9 cellular contexts compared by ENCODE assay signal in the genomic region with DNA sequence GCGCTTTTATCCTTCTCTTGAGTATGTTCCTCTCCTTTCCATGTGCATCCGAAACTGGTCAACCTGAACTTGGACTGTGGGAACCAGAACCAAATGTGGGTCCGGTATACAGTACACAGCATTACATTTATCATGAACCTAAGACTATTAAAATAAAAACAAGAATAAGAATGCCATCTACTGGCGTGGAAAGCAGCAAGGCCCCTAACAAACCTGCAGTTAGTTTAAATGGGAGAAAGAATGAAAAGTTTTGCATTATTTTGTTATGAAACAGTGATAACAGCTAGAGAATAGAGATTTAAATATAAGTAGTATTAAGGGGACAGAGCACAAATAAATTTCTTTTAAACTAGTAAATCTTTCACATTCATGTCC.
DNase-seq lines count a peak whose midpoint lies in the region; ATAC-seq and TF ChIP-seq lines count a peak whose summit lies in the region.
"Had no signal": no experiment of that assay in that cellular context is flagged by ENCODE, and none has a peak within 500 bp of the region (broad histone marks: within the 10 kb centered on the region; RNA-seq: fewer than 3 reads in every experiment).

No MANE protein-coding gene starts in this region.

- DNase-seq in DMS153 treated with DMSO at 0.1 percent for 48 hours (lab: John Stamatoyannopoulos, UW; ENCODE audit: unreplicated experiment) (peak; percentile 42), DMS153 (lab: John Stamatoyannopoulos, UW) (no peak), MM.1S (peak; percentile 26), foreskin keratinocyte (no peak), NOMO-1 treated with dmso at 0.1 percent for 144 hours (lab: John Stamatoyannopoulos, UW; ENCODE audit: unreplicated experiment) (no peak), NCI-H1105 treated with DMSO at 0.1 percent for 48 hours (lab: John Stamatoyannopoulos, UW) (no peak)
- no peak for DNase-seq in stimulated activated CD4-positive, alpha-beta T cell treated with anti-CD3 and anti-CD28 coated beads, Interleukin-15, amount 100 ng/mL, for 24 hours

- no peaks in the 10 kb centered on the region for H4K20me1 ChIP-seq in MM.1S (ENCODE audit: insufficient read depth, low read length)

- H3K27me3 ChIP-seq in MM.1S (replicated peaks; ENCODE audit: insufficient read depth, low read length) (no peaks in the 10 kb centered on the region), foreskin keratinocyte (no peaks in the 10 kb centered on the region)

- ATAC-seq in GM21529 (IDR thresholded peaks at IDR 0.05; ENCODE audit: unreplicated experiment) = peak; percentile 23
- ATAC-seq in foreskin keratinocyte = no peak

- peak overlapping the region; percentile 55 for H2AFZ ChIP-seq in MM.1S (ENCODE audit: low read length)
- H2AFZ ChIP-seq: parathyroid adenoma had no signal

- H3K4me1 ChIP-seq in MM.1S (ENCODE audit: low read length) = peaks cover 13% of the 10 kb centered on the region
- H3K4me1 ChIP-seq in foreskin keratinocyte = no peaks in the 10 kb centered on the region
- H3K4me1 ChIP-seq: parathyroid adenoma had no signal

- H3K79me2 ChIP-seq in MM.1S (ENCODE audit: low read length) = no peaks in the 10 kb centered on the region
- H3K79me2 ChIP-seq: parathyroid adenoma had no signal

- H3K9ac ChIP-seq in MM.1S (ENCODE audit: low read length) = peak overlapping the region; percentile 31; the same call in 1 of the 2 replicates
- H3K9ac ChIP-seq: parathyroid adenoma had no signal

- peak overlapping the region; percentile 12; the same call in 1 of the 2 replicates for H3K27ac ChIP-seq in MM.1S (ENCODE audit: low read length)
- no peak overlapping the region for H3K27ac ChIP-seq in foreskin keratinocyte
- H3K27ac ChIP-seq: parathyroid adenoma had no signal

- H3K36me3 ChIP-seq in MM.1S (replicated peaks; ENCODE audit: insufficient read depth, low read length) = no peaks in the 10 kb centered on the region

- TF ChIP-seq CTCF in MM.1S (IDR thresholded peaks at IDR 0.05; ENCODE audit: low read length) = peak; percentile 61
- TF ChIP-seq CTCF in foreskin keratinocyte (conservative IDR thresholded peaks at IDR 0.05) = peak; percentile 37

- no peaks in the 10 kb centered on the region for H3K9me3 ChIP-seq in MM.1S (replicated peaks; ENCODE audit: insufficient read depth, low read length)

- H3F3A ChIP-seq in MM.1S (ENCODE audit: insufficient read depth, low read length) = 0 out of 2 replicates have a peak, but pooled peaks cover 5% of the 10 kb centered on the region

- H3K4me2 ChIP-seq in MM.1S (ENCODE audit: low read depth, low read length) = peak overlapping the region; percentile 58

- no peaks in the 10 kb centered on the region for H3K9me2 ChIP-seq in MM.1S (replicated peaks; ENCODE audit: insufficient read depth, low read length)

- H3K4me3 ChIP-seq in MM.1S (ENCODE audit: low read length) = peak overlapping the region; percentile 7

Comparison
In these comparisons a context has a peak if more than half of its experiments do, and no peak if none do; other contexts are left out.
1. DNase-seq: peak in DMS153 treated with DMSO at 0.1 percent for 48 hours (single experiment) and MM.1S (single experiment); none in DMS153 (single experiment), foreskin keratinocyte (0 of 2), stimulated activated CD4-positive, alpha-beta T cell treated with anti-CD3 and anti-CD28 coated beads, Interleukin-15, amount 100 ng/mL, for 24 hours (single experiment), NOMO-1 treated with dmso at 0.1 percent for 144 hours (single experiment) and NCI-H1105 treated with DMSO at 0.1 percent for 48 hours (single experiment).